Comparison of ENCODE assay signal across 13 cellular contexts in genomic region chr22:19086944-19087343, GRCh38. TPM values are rescaled to one million over a fixed set of nuclear protein-coding genes. Genes with fewer than 3 reads are reported as not detected.
DNase-seq lines count a peak whose midpoint lies in the region; ATAC-seq and TF ChIP-seq lines count a peak whose summit lies in the region.
"Had no signal": no experiment of that assay in that cellular context is flagged by ENCODE, and none has a peak within 500 bp of the region (broad histone marks: within the 10 kb centered on the region; RNA-seq: fewer than 3 reads in every experiment).

No MANE protein-coding gene starts in this region.

- H3K4me3 Mint-ChIP-seq in CD14-positive monocyte = peak overlapping the region in 1 of 2 donors; percentile 53
- H3K4me3 Mint-ChIP-seq in effector memory CD8-positive, alpha-beta T cell = no peak overlapping the region
- H3K4me3 Mint-ChIP-seq: activated naive CD4-positive, alpha-beta T cell treated with anti-CD3 and anti-CD28 coated beads for 36 hours had no signal

- peaks cover 28 to 52% of the 10 kb centered on the region in 2 donors for H3K36me3 Mint-ChIP-seq in CD14-positive monocyte
- peaks cover 34% of the 10 kb centered on the region for H3K36me3 Mint-ChIP-seq in effector memory CD8-positive, alpha-beta T cell (ENCODE audit: insufficient read depth)

- no peaks in the 10 kb centered on the region for H3K27me3 Mint-ChIP-seq in CD14-positive monocyte (ENCODE audit: low read depth in 3 of 3)
- H3K27me3 Mint-ChIP-seq in effector memory CD8-positive, alpha-beta T cell = no peaks in the 10 kb centered on the region

- no peaks in the 10 kb centered on the region for H3K9me3 Mint-ChIP-seq in CD14-positive monocyte
- H3K9me3 Mint-ChIP-seq in effector memory CD8-positive, alpha-beta T cell = no peaks in the 10 kb centered on the region
- H3K9me3 Mint-ChIP-seq: activated naive CD4-positive, alpha-beta T cell treated with anti-CD3 and anti-CD28 coated beads for 36 hours had no signal

- intact Hi-C loops in CD14-positive monocyte (cut with micrococcal nuclease) = loop anchor here (1.0 to 5.0 kb wide), 2 partner anchors 22 to 35 kb away; partner anchors contain the start of gene DGCR2 (in 2 of the 2)

- peak overlapping the region; percentile 92 to 99 (median 96) for H3K27ac Mint-ChIP-seq in CD14-positive monocyte
- peak overlapping the region; percentile 11 to 20 for H3K27ac Mint-ChIP-seq in effector memory CD8-positive, alpha-beta T cell
- H3K27ac Mint-ChIP-seq: activated naive CD4-positive, alpha-beta T cell treated with anti-CD3 and anti-CD28 coated beads for 36 hours had no signal

- no peak for TF ChIP-seq CTCF in CD14-positive monocyte (IDR thresholded peaks at IDR 0.05)

- peak; percentile 57 for DNase-seq in CD14-positive monocyte (ENCODE audit: low spot score)
- DNase-seq in NCI-H226 = peak; percentile 19
- DNase-seq in effector memory CD8-positive, alpha-beta T cell = no peak
- peak; percentile 65 for DNase-seq in myocyte (ENCODE audit: low read depth)
- DNase-seq in NCI-H1436 (lab: John Stamatoyannopoulos, UW) = no peak
- no peak for DNase-seq in NOMO-1 treated with dmso at 0.1 percent for 144 hours (lab: John Stamatoyannopoulos, UW; ENCODE audit: unreplicated experiment)
- DNase-seq: activated CD4-positive, alpha-beta T cell treated with anti-CD3 and anti-CD28 coated beads, Interleukin-2, amount 50 U/mL, for 4 hours; activated naive CD4-positive, alpha-beta T cell treated with anti-CD3 and anti-CD28 coated beads for 36 hours; BE2C; NCI-H774 had no signal

- ATAC-seq in effector memory CD8-positive, alpha-beta T cell (replicated peaks) = no peak
- ATAC-seq in HG02970 (IDR thresholded peaks at IDR 0.05; ENCODE audit: low FRiP score, unreplicated experiment) (no peak), GM18867 (IDR thresholded peaks at IDR 0.05; ENCODE audit: unreplicated experiment) (no peak)

- peaks cover 67% of the 10 kb centered on the region for H3K4me1 Mint-ChIP-seq in CD14-positive monocyte
- H3K4me1 Mint-ChIP-seq in effector memory CD8-positive, alpha-beta T cell (ENCODE audit: low read depth in 2 of 2) = peaks cover 19 to 29% of the 10 kb centered on the region in 2 donors

RNA-seq across cellular contexts. Expression of gene DGCR2, which starts 35.3 kb away (rescaled TPM):
- 10 to 100 TPM; 28.9 to 37.0 TPM for polyA plus RNA-seq in CD14-positive monocyte
- 60.8 and 63.8 TPM in 2 replicates for total RNA-seq in myocyte
- polyA plus RNA-seq in myocyte (2012) = 41.6 TPM

RNA-seq across cellular contexts. Expression of gene TSSK2, which starts 44.2 kb away (rescaled TPM):
- polyA plus RNA-seq in CD14-positive monocyte = not detected
- not detected in 2 replicates for total RNA-seq in myocyte
- polyA plus RNA-seq in myocyte (2012) = not detected
- total RNA-seq: activated naive CD4-positive, alpha-beta T cell treated with anti-CD3 and anti-CD28 coated beads for 36 hours; urinary bladder had no signal

RNA-seq across cellular contexts. Expression of gene ESS2, which starts 57.5 kb away (rescaled TPM):
- polyA plus RNA-seq in CD14-positive monocyte = 1 to 10 TPM; 4.0 to 5.5 TPM
- total RNA-seq in myocyte = 17.5 and 21.1 TPM in 2 replicates
- 15.8 TPM for polyA plus RNA-seq in myocyte (2012)

Comparison
In these comparisons a context has a peak if more than half of its experiments do, and no peak if none do; other contexts are left out.
1. DNase-seq: peak in CD14-positive monocyte (single experiment), NCI-H226 (single experiment) and myocyte (single experiment); none in effector memory CD8-positive, alpha-beta T cell (0 of 3), NCI-H1436 (single experiment) and NOMO-1 treated with dmso at 0.1 percent for 144 hours (single experiment).